Comparison of ENCODE assay signal across 33 cellular contexts in genomic region chr3:101284757-101285156, GRCh38. TPM values are rescaled to one million over a fixed set of nuclear protein-coding genes. Genes with fewer than 3 reads are reported as not detected.
"Had no signal": no experiment of that assay in that cellular context is flagged by ENCODE, and none has a peak within 500 bp of the region (broad histone marks: within the 10 kb centered on the region; RNA-seq: fewer than 3 reads in every experiment).

No MANE protein-coding gene starts in this region.

- ATAC-seq: activated naive CD4-positive, alpha-beta T cell treated with anti-CD3 and anti-CD28 coated beads, Interleukin-2, amount 50 U/mL, for 72 hours; activated naive CD8-positive, alpha-beta T cell treated with anti-CD3 and anti-CD28 coated beads, Interleukin-2, amount 50 U/mL, for 24 hours; activated T-cell treated with anti-CD3 and anti-CD28 coated beads, Interleukin-2, amount 50 U/mL, for 4 hours; activated T-cell treated with anti-CD3 and anti-CD28 coated beads, Interleukin-2, amount 50 U/mL, for 72 hours; activated T-helper 17 cell treated with anti-CD3 and anti-CD28 coated beads, Interleukin-2, amount 50 U/mL, for 72 hours; body of pancreas had no signal

- H3K27me3 ChIP-seq: adrenal gland, ascending aorta, body of pancreas, brain microvascular endothelial cell, breast epithelium had no signal

- H3K4me1 ChIP-seq: adrenal gland, ascending aorta, body of pancreas, breast epithelium had no signal

- H3K27ac ChIP-seq: adrenal gland, ascending aorta, body of pancreas, brain microvascular endothelial cell, breast epithelium, cardiac muscle cell had no signal

- DNase-seq: activated effector memory CD4-positive, alpha-beta T cell treated with anti-CD3 and anti-CD28 coated beads, Interleukin-2, amount 50 U/mL, for 16 hours; activated effector memory CD4-positive, alpha-beta T cell treated with Interleukin-2 at 50 U/mL for 16 hours; activated gamma-delta T cell; activated gamma-delta T cell treated with Interleukin-2 at 50 U/mL for 16 hours; activated naive CD4-positive, alpha-beta T cell; activated naive CD4-positive, alpha-beta T cell treated with anti-CD3 and anti-CD28 coated beads for 36 hours; activated naive CD4-positive, alpha-beta T cell treated with anti-CD3 and anti-CD28 coated beads, Interleukin-2, amount 10 ng/mL, durations not matched to agents 7 days and 5 days; activated naive CD4-positive, alpha-beta T cell treated with anti-CD3 and anti-CD28 coated beads, Interleukin-2, amount 50 U/mL, for 16 hours; activated naive CD4-positive, alpha-beta T cell treated with Interleukin-2 at 50 U/mL for 16 hours; activated naive CD8-positive, alpha-beta T cell treated with anti-CD3 and anti-CD28 coated beads for 36 hours; activated naive CD8-positive, alpha-beta T cell treated with anti-CD3 and anti-CD28 coated beads, Interleukin-2, amount 10 ng/mL, durations not matched to agents 7 days and 5 days; activated naive CD8-positive, alpha-beta T cell treated with anti-CD3 and anti-CD28 coated beads, Interleukin-2, amount 50 U/mL, for 24 hours; activated T-cell treated with anti-CD3 and anti-CD28 coated beads, Interleukin-2, amount 50 U/mL, for 4 hours; activated T-cell treated with anti-CD3 and anti-CD28 coated beads, Interleukin-2, amount 50 U/mL, for 48 hours; activated T-cell treated with anti-CD3 and anti-CD28 coated beads, Interleukin-2, amount 50 U/mL, for 72 hours; adrenal gland; amniotic stem cell; amygdala; anterior cingulate cortex; aorta; body of pancreas; brain microvascular endothelial cell; caudate nucleus; central memory CD4-positive, alpha-beta T cell; cerebellar nuclear complex had no signal

- H3K9me3 ChIP-seq: adrenal gland, ascending aorta, body of pancreas, breast epithelium had no signal

- H3K4me3 ChIP-seq: adrenal gland, ascending aorta, body of pancreas, breast epithelium, cardiac muscle cell had no signal

- H3K36me3 ChIP-seq: adrenal gland, ascending aorta, brain microvascular endothelial cell, breast epithelium, cardiac muscle cell had no signal

- FAIRE-seq: astrocyte, bronchial epithelial cell, colon had no signal

RNA-seq across cellular contexts. Expression of gene IMPG2, which starts 35.6 kb away (rescaled TPM):
- polyA plus RNA-seq: aorta had no signal
